Comparison of ENCODE assay signal across 20 cellular contexts in the genomic region with DNA sequence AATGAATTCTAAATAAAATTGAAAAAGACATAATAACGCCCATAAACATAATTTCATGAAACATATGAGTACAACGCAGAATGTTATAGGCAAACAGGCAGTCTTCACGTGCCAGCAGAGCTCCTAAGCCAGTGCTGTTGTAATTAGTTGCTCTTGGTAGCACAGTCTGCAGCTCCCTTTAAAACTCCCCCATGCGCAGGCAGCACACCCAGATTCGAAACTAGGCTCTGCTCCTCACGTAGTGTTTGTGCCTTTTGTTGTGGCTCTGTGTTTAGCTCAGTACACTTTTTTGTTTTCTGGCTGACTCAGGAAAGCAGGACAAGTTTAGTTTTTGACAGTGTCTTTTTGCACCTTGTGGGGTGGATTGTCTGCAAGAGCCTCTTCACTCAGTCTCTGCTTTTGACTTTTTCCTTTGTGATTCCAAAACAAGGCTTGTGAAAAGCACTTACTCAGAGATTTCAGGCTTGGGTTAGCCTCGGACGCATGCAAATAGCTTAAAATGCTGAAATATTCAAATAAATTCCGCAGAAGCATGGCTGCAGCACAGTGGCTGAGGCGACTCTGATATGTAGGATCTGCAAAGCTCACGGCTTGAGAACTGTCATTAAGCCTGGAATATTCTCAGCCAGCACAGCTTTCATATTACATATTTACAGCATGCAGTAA.
"Had no signal": no experiment of that assay in that cellular context is flagged by ENCODE, and none has a peak within 500 bp of the region (broad histone marks: within the 10 kb centered on the region; RNA-seq: fewer than 3 reads in every experiment).

No MANE protein-coding gene starts in this region.

- H2AFZ ChIP-seq: parathyroid adenoma had no signal

- DNase-seq: activated CD4-positive, alpha-beta T cell treated with anti-CD3 and anti-CD28 coated beads, Interleukin-2, amount 10 ng/mL, durations not matched to agents 7 days and 5 days; activated CD8-positive, alpha-beta memory T cell treated with anti-CD3 and anti-CD28 coated beads, Interleukin-2, amount 50 U/mL, for 48 hours; activated naive CD8-positive, alpha-beta T cell treated with anti-CD3 and anti-CD28 coated beads for 36 hours; amygdala; brain microvascular endothelial cell; cerebellar nuclear complex; effector memory CD4-positive, alpha-beta T cell; foreskin melanocyte; head of caudate nucleus; left colon; midbrain; stimulated activated CD4-positive, alpha-beta T cell treated with anti-CD3 and anti-CD28 coated beads, Interleukin-1b, Interleukin-23, amount 100 ng/mL, for 48 hours; stomach; testis; upper lobe of right lung had no signal

- H3K4me3 Mint-ChIP-seq: activated CD4-positive, alpha-beta T cell treated with anti-CD3 and anti-CD28 coated beads, Interleukin-2, amount 10 ng/mL, durations not matched to agents 7 days and 5 days; activated naive CD8-positive, alpha-beta T cell treated with anti-CD3 and anti-CD28 coated beads for 36 hours; activated T-helper 1 cell treated with anti-CD3 and anti-CD28 coated beads, Interleukin-12 subunit alpha, Interleukin-12 subunit beta, Interleukin-2, Interleukin-4 antibody, amounts not matched to agents 30 ng/mL and 10 ng/mL and 1 ng/mL, durations not matched to agents 14 hours and 24 hours and 36 hours; T-helper 2 cell treated with Interferon-gamma antibody and Interleukin-4, amounts not matched to agents 5 μg/mL and 100 μg/mL, for 36 hours had no signal

- ATAC-seq: left colon, upper lobe of right lung had no signal

- H3K9me3 ChIP-seq: neutrophil, testis, upper lobe of right lung had no signal

- H3K27ac ChIP-seq: brain microvascular endothelial cell, neutrophil, parathyroid adenoma, stomach, testis, upper lobe of right lung had no signal

- H3K27me3 Mint-ChIP-seq: activated CD4-positive, alpha-beta T cell treated with anti-CD3 and anti-CD28 coated beads, Interleukin-2, amount 10 ng/mL, durations not matched to agents 7 days and 5 days had no signal

- H3K36me3 Mint-ChIP-seq: activated naive CD8-positive, alpha-beta T cell treated with anti-CD3 and anti-CD28 coated beads for 36 hours had no signal

- H3K27me3 ChIP-seq: brain microvascular endothelial cell, neutrophil, testis, upper lobe of right lung had no signal

- H3K9ac ChIP-seq: parathyroid adenoma had no signal

- H3K4me1 Mint-ChIP-seq: activated CD4-positive, alpha-beta T cell treated with anti-CD3 and anti-CD28 coated beads, Interleukin-2, amount 10 ng/mL, durations not matched to agents 7 days and 5 days; activated naive CD8-positive, alpha-beta T cell treated with anti-CD3 and anti-CD28 coated beads for 36 hours had no signal

- H3K9me3 Mint-ChIP-seq: activated CD4-positive, alpha-beta T cell treated with anti-CD3 and anti-CD28 coated beads, Interleukin-2, amount 10 ng/mL, durations not matched to agents 7 days and 5 days; activated naive CD8-positive, alpha-beta T cell treated with anti-CD3 and anti-CD28 coated beads for 36 hours had no signal

- H3K4me1 ChIP-seq: parathyroid adenoma, stomach, testis, upper lobe of right lung had no signal

- H3K27ac Mint-ChIP-seq: activated CD4-positive, alpha-beta T cell treated with anti-CD3 and anti-CD28 coated beads, Interleukin-2, amount 10 ng/mL, durations not matched to agents 7 days and 5 days; activated naive CD8-positive, alpha-beta T cell treated with anti-CD3 and anti-CD28 coated beads for 36 hours; activated T-helper 1 cell treated with anti-CD3 and anti-CD28 coated beads, Interleukin-12 subunit alpha, Interleukin-12 subunit beta, Interleukin-2, Interleukin-4 antibody, amounts not matched to agents 30 ng/mL and 10 ng/mL and 1 ng/mL, durations not matched to agents 14 hours and 24 hours and 36 hours; T-helper 2 cell treated with Interferon-gamma antibody and Interleukin-4, amounts not matched to agents 5 μg/mL and 100 μg/mL, for 36 hours had no signal

- H3K36me3 ChIP-seq: brain microvascular endothelial cell, neutrophil, stomach, upper lobe of right lung had no signal

- H3K4me3 ChIP-seq: lung, stomach, testis, upper lobe of right lung had no signal

- H3K79me2 ChIP-seq: parathyroid adenoma had no signal
